ENCODE assay signal across 16 cellular contexts in genomic region chr16:1293921-1294656, GRCh38. TPM values are rescaled to one million over a fixed set of nuclear protein-coding genes. Genes with fewer than 3 reads are reported as not detected.
"Had no signal": no experiment of that assay in that cellular context is flagged by ENCODE, and none has a peak within 500 bp of the region (broad histone marks: within the 10 kb centered on the region; RNA-seq: fewer than 3 reads in every experiment).

No MANE protein-coding gene starts in this region.

- DNase-seq: activated CD4-positive, alpha-beta T cell treated with anti-CD3 and anti-CD28 coated beads, Interleukin-2, amount 10 ng/mL, durations not matched to agents 7 days and 5 days; amygdala; effector memory CD4-positive, alpha-beta T cell; lower lobe of right lung; posterior cingulate gyrus; stimulated activated CD4-positive, alpha-beta T cell treated with anti-CD3 and anti-CD28 coated beads, Interleukin-15, amount 100 ng/mL, for 24 hours; stimulated activated CD4-positive, alpha-beta T cell treated with anti-CD3 and anti-CD28 coated beads, Interleukin-4, amount 100 ng/mL, for 4 hours; thyroid gland; uterus had no signal

- H3K27ac Mint-ChIP-seq: activated CD4-positive, alpha-beta T cell treated with anti-CD3 and anti-CD28 coated beads, Interleukin-2, amount 10 ng/mL, durations not matched to agents 7 days and 5 days; activated naive CD8-positive, alpha-beta T cell; mesothelial cell of epicardium; WTC11 had no signal

- H3K36me3 Mint-ChIP-seq: activated naive CD8-positive, alpha-beta T cell; brain; mesothelial cell of epicardium; WTC11 had no signal

- ATAC-seq: lower lobe of right lung, WTC11 had no signal

- H3K4me3 Mint-ChIP-seq: activated CD4-positive, alpha-beta T cell treated with anti-CD3 and anti-CD28 coated beads, Interleukin-2, amount 10 ng/mL, durations not matched to agents 7 days and 5 days; activated naive CD8-positive, alpha-beta T cell; brain; mesothelial cell of epicardium; WTC11 had no signal

- H3K9me3 Mint-ChIP-seq: activated CD4-positive, alpha-beta T cell treated with anti-CD3 and anti-CD28 coated beads, Interleukin-2, amount 10 ng/mL, durations not matched to agents 7 days and 5 days; brain; mesothelial cell of epicardium; WTC11 had no signal

RNA-seq across cellular contexts. Expression of gene TPSD1, which starts 38.2 kb away (rescaled TPM):
- total RNA-seq: activated CD4-positive, alpha-beta T cell treated with anti-CD3 and anti-CD28 coated beads, Interleukin-2, amount 10 ng/mL, durations not matched to agents 7 days and 5 days; epithelial cell of proximal tubule; hepatocyte; mesothelial cell of epicardium; skeletal muscle tissue had no signal

RNA-seq across cellular contexts. Expression of gene TPSAB1, which starts 53.6 kb away (rescaled TPM):
- total RNA-seq: activated CD4-positive, alpha-beta T cell treated with anti-CD3 and anti-CD28 coated beads, Interleukin-2, amount 10 ng/mL, durations not matched to agents 7 days and 5 days; epithelial cell of proximal tubule; hepatocyte; mesothelial cell of epicardium; WTC11 had no signal
